6 cellular contexts compared by ENCODE assay signal in the genomic region with DNA sequence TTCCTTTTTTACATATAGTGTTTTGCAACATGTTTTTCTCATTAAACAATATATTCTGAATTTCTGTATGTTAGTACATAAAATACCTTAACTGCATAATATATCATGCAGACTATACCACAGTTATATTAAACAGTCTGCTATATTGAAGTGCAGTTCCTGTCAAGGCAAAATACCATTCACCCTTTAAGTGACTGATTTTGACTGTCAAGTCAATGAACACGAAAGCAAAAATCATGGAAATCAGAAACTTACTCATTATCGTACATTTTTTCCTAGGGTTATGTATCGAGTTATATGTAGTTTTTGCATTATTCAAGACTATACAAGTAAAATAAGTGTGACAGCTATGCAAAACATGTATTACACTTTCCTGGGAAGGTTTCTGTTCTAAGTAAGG.
"Had no signal": no experiment of that assay in that cellular context is flagged by ENCODE, and none has a peak within 500 bp of the region (broad histone marks: within the 10 kb centered on the region; RNA-seq: fewer than 3 reads in every experiment).

No MANE protein-coding gene starts in this region.

- DNase-seq: IMR-90, KBM-7, KG1 had no signal

- H3K4me2 ChIP-seq: KMS-11 had no signal

- H3K27ac ChIP-seq: HL-60, KMS-11 had no signal

- H3K4me3 ChIP-seq: K562 had no signal

- H3K9ac ChIP-seq: KMS-11 had no signal
